7 cellular contexts compared by ENCODE assay signal in genomic region chr5:146183403-146183802, GRCh38. TPM values are rescaled to one million over a fixed set of nuclear protein-coding genes. Genes with fewer than 3 reads are reported as not detected.
DNase-seq lines count a peak whose midpoint lies in the region; FAIRE-seq and TF ChIP-seq lines count a peak whose summit lies in the region.
"Not testable (repeated sequence)": the region's sequence is repeated elsewhere in the genome, so short reads cannot be mapped to it uniquely, and the experiment has no call there.

No MANE protein-coding gene starts in this region.

- peak overlapping the region; percentile 99 for H3K4me3 Mint-ChIP-seq in glutamatergic neuron (ENCODE audit: unreplicated experiment)

- H3K27me3 Mint-ChIP-seq in glutamatergic neuron (ENCODE audit: unreplicated experiment): not testable (repeated sequence)

- TF ChIP-seq POLR2A in sigmoid colon (IDR thresholded peaks at IDR 0.05): not testable (repeated sequence)

- H3K4me1 ChIP-seq in OCI-LY3 (ENCODE audit: low read length); mucosa of rectum (ENCODE audit: control insufficient read depth in 2 of 2, insufficient read depth in 2 of 2, low read length in 2 of 2): not testable (repeated sequence)
- peaks cover 0 to 34% (median 19%) of the 10 kb centered on the region in 4 donors for H3K4me1 ChIP-seq in sigmoid colon

- 95% methylated on average over 21 of the region's 21 CpGs for WGBS in sigmoid colon, 2 donors

- peaks cover 39% of the 10 kb centered on the region for H3K79me2 ChIP-seq in OCI-LY3 (ENCODE audit: low read length)

- H3K4me1 Mint-ChIP-seq in glutamatergic neuron (ENCODE audit: low read depth, unreplicated experiment): not testable (repeated sequence)

- not testable (repeated sequence) for H3K36me3 Mint-ChIP-seq in glutamatergic neuron (ENCODE audit: unreplicated experiment)

- H3K9me3 ChIP-seq in OCI-LY3 (ENCODE audit: insufficient read depth, low read length); mucosa of rectum (ENCODE audit: control insufficient read depth in 2 of 2, low read length in 2 of 2); sigmoid colon: not testable (repeated sequence)

- peak; percentile 58 for DNase-seq in activated CD8-positive, alpha-beta memory T cell treated with anti-CD3 and anti-CD28 coated beads for 24 hours
- DNase-seq in bronchial epithelial cell (ENCODE audit: low read depth); glutamatergic neuron; sigmoid colon: not testable (repeated sequence)

- TF ChIP-seq CTCF in OCI-LY3 (IDR thresholded peaks at IDR 0.05; ENCODE audit: low read depth, low read length); bronchial epithelial cell (IDR thresholded peaks at IDR 0.05; ENCODE audit: insufficient read depth, low read length, severe bottlenecking); glutamatergic neuron (IDR thresholded peaks at IDR 0.05; ENCODE audit: partially characterized antibody, unreplicated experiment); sigmoid colon (IDR thresholded peaks at IDR 0.05): not testable (repeated sequence)

- FAIRE-seq in bronchial epithelial cell (lab: Jason Lieb, UNC): not testable (repeated sequence)

- not testable (repeated sequence) for H3K27ac ChIP-seq in OCI-LY3 (ENCODE audit: low read length); mucosa of rectum (ENCODE audit: low read depth in 2 of 2, low read length in 2 of 2)
- H3K27ac ChIP-seq in sigmoid colon: peak overlapping the region in 2 of 4 donors; percentile 76 to 79

- peak overlapping the region; percentile 62 for H3K4me2 ChIP-seq in OCI-LY3 (ENCODE audit: low read length)

- H3K9ac ChIP-seq in OCI-LY3 (ENCODE audit: low read length) (peak overlapping the region; percentile 68; the same call in 1 of the 2 replicates), mucosa of rectum (ENCODE audit: low read depth in 1 of 2, low read length in 2 of 2) (peak overlapping the region; percentile 77 to 86)

- H3K4me3 ChIP-seq in GM08714 (ENCODE audit: low read length): peak overlapping the region; percentile 64; the same call in 1 of the 2 replicates
- H3K4me3 ChIP-seq in OCI-LY3 (ENCODE audit: low read length): peak overlapping the region; percentile 84
- H3K4me3 ChIP-seq in bronchial epithelial cell (ENCODE audit: low read depth, low read length): peak overlapping the region; percentile 87
- peak overlapping the region; percentile 86 to 97 for H3K4me3 ChIP-seq in mucosa of rectum (ENCODE audit: low read length in 2 of 2)
- peak overlapping the region in 3 of 4 donors; percentile 66 to 75 (median 73) for H3K4me3 ChIP-seq in sigmoid colon

- not testable (repeated sequence) for H4K20me1 ChIP-seq in OCI-LY3 (ENCODE audit: insufficient read depth, low read length)

- intact Hi-C loops in sigmoid colon (cut with DNase I): loop anchor here (5.0 kb wide), 1 partner anchor 264 kb away; the partner anchor contains the start of gene TCERG1

- H3K36me3 ChIP-seq in OCI-LY3 (replicated peaks; ENCODE audit: low read depth, low read length); bronchial epithelial cell (ENCODE audit: control insufficient read depth, insufficient read depth, low read length); mucosa of rectum (ENCODE audit: control insufficient read depth in 2 of 2, insufficient read depth in 2 of 2, low read length in 2 of 2); sigmoid colon: not testable (repeated sequence)

- not testable (repeated sequence) for H3K9me3 Mint-ChIP-seq in glutamatergic neuron (ENCODE audit: unreplicated experiment)

- not testable (repeated sequence) for TF ChIP-seq EP300 in sigmoid colon (IDR thresholded peaks at IDR 0.05)

- 0 out of 2 replicates have a peak overlapping the region, but pooled peaks have one; percentile 86 for H2AFZ ChIP-seq in OCI-LY3 (ENCODE audit: low read depth, low read length)

- not testable (repeated sequence) for H3K27ac Mint-ChIP-seq in glutamatergic neuron (ENCODE audit: unreplicated experiment)

- H3K27me3 ChIP-seq in OCI-LY3 (ENCODE audit: low read depth, low read length); bronchial epithelial cell (ENCODE audit: control insufficient read depth, insufficient read depth, low read length); mucosa of rectum (ENCODE audit: control insufficient read depth in 2 of 2, insufficient read depth in 2 of 2, low read length in 2 of 2); sigmoid colon: not testable (repeated sequence)

RNA-seq across cellular contexts. Expression of gene LARS1, which starts 1.0 kb away (rescaled TPM):
- total RNA-seq in bronchial epithelial cell: 204 and 309 TPM in 2 replicates
- 194 TPM for total RNA-seq in glutamatergic neuron (ENCODE audit: unreplicated experiment)
- total RNA-seq in sigmoid colon: 10 to 100 TPM; 55.1 to 77.1 (median 62.9) TPM
- polyA plus RNA-seq in sigmoid colon: 10 to 100 TPM; 19.0 to 42.5 (median 21.0) TPM

RNA-seq across cellular contexts. Expression of gene RBM27, which starts 20.0 kb away (rescaled TPM):
- total RNA-seq in bronchial epithelial cell (19.7 and 25.0 TPM in 2 replicates), glutamatergic neuron (ENCODE audit: unreplicated experiment) (20.8 TPM), sigmoid colon (10 to 100 TPM; 20.1 to 30.9 (median 25.0) TPM)
- polyA plus RNA-seq in sigmoid colon: 1 to 10 TPM; 5.4 to 9.3 (median 6.7) TPM
